8 cellular contexts compared by ENCODE assay signal in genomic region chr3:73100734-73101550, GRCh38. TPM values are rescaled to one million over a fixed set of nuclear protein-coding genes. Genes with fewer than 3 reads are reported as not detected.
DNase-seq lines count a peak whose midpoint lies in the region; ATAC-seq and TF ChIP-seq lines count a peak whose summit lies in the region.

No MANE protein-coding gene starts in this region.

- no peak overlapping the region for H2AFZ ChIP-seq in fibroblast of lung (ENCODE audit: low read length)

- peaks cover 24% of the 10 kb centered on the region for H3K27me3 Mint-ChIP-seq in nephron (ENCODE audit: low read depth)

- H3K4me1 ChIP-seq in fibroblast of lung (ENCODE audit: control insufficient read depth, extremely low read depth, insufficient read depth, low read length), result no peaks in the 10 kb centered on the region

- no peak overlapping the region for H3K27ac ChIP-seq in fibroblast of lung (ENCODE audit: insufficient read depth, low read length)

- no peaks in the 10 kb centered on the region for H3K36me3 ChIP-seq in fibroblast of lung (ENCODE audit: control insufficient read depth, insufficient read depth, low read length)

- H3K9ac ChIP-seq in fibroblast of lung (ENCODE audit: insufficient read depth, low read length), result no peak overlapping the region

- no peaks in the 10 kb centered on the region for H4K20me1 ChIP-seq in fibroblast of lung (ENCODE audit: control insufficient read depth, extremely low read depth, insufficient read depth, low read length)

- H3K27me3 ChIP-seq in fibroblast of lung (ENCODE audit: control insufficient read depth, insufficient read depth, low read length), result no peaks in the 10 kb centered on the region

- peaks cover 16% of the 10 kb centered on the region for H3K4me1 Mint-ChIP-seq in nephron

- peak; percentile 94 to 97 for TF ChIP-seq CTCF in fibroblast of lung (conservative IDR thresholded peaks at IDR 0.05 in 1 of 2, IDR thresholded peaks at IDR 0.05 in 1 of 2; ENCODE audit: low read depth in 1 of 2, low read length in 2 of 2)
- peak; percentile 92 to 95 (median 94) for TF ChIP-seq CTCF in nephron (IDR thresholded peaks at IDR 0.05; ENCODE audit: unreplicated experiment in 3 of 3)

- peak; percentile 95 for ATAC-seq in GM21390 (IDR thresholded peaks at IDR 0.05; ENCODE audit: unreplicated experiment)

- H3K9me3 ChIP-seq in fibroblast of lung (ENCODE audit: control insufficient read depth, insufficient read depth, low read depth, low read length), result no peaks in the 10 kb centered on the region

- no peak overlapping the region for H3K4me3 Mint-ChIP-seq in nephron

- DNase-seq in D341Med (ENCODE audit: low spot score) (peak; percentile 85), HuH-7.5 (ENCODE audit: low spot score) (peak; percentile 67), OCI-M2 (lab: John Stamatoyannopoulos, UW; ENCODE audit: unreplicated experiment) (peak; percentile 19), activated T-cell treated with anti-CD3 and anti-CD28 coated beads for 48 hours (ENCODE audit: low read depth) (peak; percentile 64), fibroblast of lung (ENCODE audit: low read depth in 2 of 2) (peak; percentile 57 to 78)
- peak; percentile 68 for DNase-seq in stimulated activated naive CD4-positive, alpha-beta T cell treated with Interleukin-2 at 50 U/mL for 16 hours (lab: John Stamatoyannopoulos, UW)

- H3K36me3 Mint-ChIP-seq in nephron (ENCODE audit: low read depth), result no peaks in the 10 kb centered on the region

- H3K79me2 ChIP-seq in fibroblast of lung (ENCODE audit: control insufficient read depth, insufficient read depth, low read length), result no peaks in the 10 kb centered on the region

- H3K9me3 Mint-ChIP-seq in nephron, result no peaks in the 10 kb centered on the region

- H3K4me3 ChIP-seq in fibroblast of lung (replicated peaks in 1 of 4; ENCODE audit: control extremely low read depth in 1 of 4, insufficient read depth in 1 of 4, low read depth in 3 of 4, low read length in 4 of 4), result no peak overlapping the region

- H3K4me2 ChIP-seq in fibroblast of lung (ENCODE audit: extremely low read depth, insufficient read depth, low read length), result no peak overlapping the region

- peak overlapping the region; percentile 82 to 94 (median 92) for H3K27ac Mint-ChIP-seq in nephron

RNA-seq across cellular contexts. Expression of gene EBLN2, which starts 39.5 kb away (rescaled TPM):
- total RNA-seq in fibroblast of lung, result 3.0 and 3.1 TPM in 2 replicates
- polyA plus RNA-seq in fibroblast of lung, result 0.87 and 1.2 TPM in 2 replicates
- polyA plus RNA-seq in fibroblast of lung (2012), result 0.52 and 0.56 TPM in 2 replicates
- polyA minus RNA-seq in fibroblast of lung (ENCODE audit: low replicate concordance), result 0.96 TPM in 1 of 2 replicates, not detected in the other

Comparison
In these comparisons a context has a peak if more than half of its experiments do, and no peak if none do; other contexts are left out.
1. DNase-seq: peak in every context shown above with its lines; median percentile 85 in D341Med; 68 in stimulated activated naive CD4-positive, alpha-beta T cell treated with Interleukin-2 at 50 U/mL for 16 hours; 68 in fibroblast of lung; 67 in HuH-7.5; 64 in activated T-cell treated with anti-CD3 and anti-CD28 coated beads for 48 hours; 19 in OCI-M2.